In the genomic region with DNA sequence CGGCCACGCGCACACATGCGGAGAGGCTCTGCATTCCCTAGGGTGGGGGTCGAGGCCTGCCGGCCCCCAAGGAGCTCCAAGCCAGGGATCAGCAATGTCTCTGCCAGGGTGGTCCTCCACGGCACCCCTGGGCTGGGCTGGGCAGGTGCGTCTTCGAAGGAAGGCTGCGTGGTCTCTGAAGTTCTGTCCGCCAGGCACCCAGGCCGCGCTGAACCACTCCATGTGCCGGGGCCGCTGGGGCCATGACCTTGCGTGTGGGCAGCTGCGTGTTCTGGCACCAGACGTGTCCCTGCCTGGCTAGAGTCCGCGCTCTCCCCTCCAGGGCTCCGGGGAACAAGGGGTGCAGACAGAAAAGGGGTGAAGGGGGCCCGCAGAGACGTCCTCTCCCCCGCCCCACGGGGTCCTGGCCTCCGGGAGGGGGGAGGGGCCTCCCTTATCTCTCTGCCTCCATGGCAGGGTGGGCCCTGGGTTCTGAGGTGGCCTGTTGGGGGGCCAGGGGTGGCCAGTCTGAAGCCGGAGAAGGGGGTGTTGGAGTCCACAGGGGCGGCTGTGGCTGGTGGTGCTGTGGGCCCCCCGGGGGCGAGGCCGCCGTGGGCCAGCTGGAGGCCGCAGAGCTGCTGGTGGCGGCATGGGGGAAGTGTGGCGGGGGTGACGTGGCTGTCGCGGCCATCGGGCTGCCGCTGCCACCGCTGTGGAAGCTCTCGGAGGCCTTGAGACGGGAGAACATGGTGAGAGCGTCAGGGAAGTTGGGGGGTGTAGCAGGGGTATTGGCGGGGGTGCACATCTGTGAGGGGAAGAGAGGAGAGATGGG, we compare ENCODE assay signal across 32 cellular contexts. TPM values are rescaled to one million over a fixed set of nuclear protein-coding genes. Genes with fewer than 3 reads are reported as not detected.
"Had no signal": no experiment of that assay in that cellular context is flagged by ENCODE, and none has a peak within 500 bp of the region (broad histone marks: within the 10 kb centered on the region; RNA-seq: fewer than 3 reads in every experiment).

No MANE protein-coding gene starts in this region.

- H3K4me3 ChIP-seq: heart left ventricle, lower lobe of right lung, pancreas, prostate gland, smooth muscle cell, stomach, thyroid gland had no signal

- DNase-seq: activated CD4-positive, alpha-beta memory T cell treated with anti-CD3 and anti-CD28 coated beads, Interleukin-2, amount 10 ng/mL, durations not matched to agents 7 days and 5 days; activated CD4-positive, alpha-beta T cell treated with anti-CD3 and anti-CD28 coated beads, Interleukin-2, amount 10 ng/mL, durations not matched to agents 7 days and 5 days; activated CD4-positive, CD25-positive, alpha-beta regulatory T cell treated with anti-CD3 and anti-CD28 coated beads, Interleukin-2, amount 50 U/mL, for 72 hours; activated CD8-positive, alpha-beta memory T cell treated with anti-CD3 and anti-CD28 coated beads, Interleukin-2, amount 50 U/mL, for 48 hours; activated gamma-delta T cell treated with Interleukin-2 at 50 U/mL for 16 hours; activated naive CD4-positive, alpha-beta T cell treated with anti-CD3 and anti-CD28 coated beads, Interleukin-2, amount 50 U/mL, for 16 hours; activated T-cell treated with anti-CD3 and anti-CD28 coated beads, Interleukin-2, amount 50 U/mL, for 4 hours; amygdala; caudate nucleus; cortex of kidney; foreskin fibroblast; heart left ventricle; hypothalamus; immature natural killer cell; kidney; left colon; lower lobe of right lung; naive B cell; nephron progenitor cell; retina; stimulated activated CD4-positive, alpha-beta T cell treated with anti-CD3 and anti-CD28 coated beads, Interleukin-15, amount 100 ng/mL, for 24 hours; stimulated activated CD4-positive, alpha-beta T cell treated with anti-CD3 and anti-CD28 coated beads, Interleukin-2, amount 100 ng/mL, for 24 hours; stimulated activated naive B cell treated with anti-CD40 and anti-IgM and Interleukin-4, amounts not matched to agents 10 μg/mL and 1 μg/mL and 100 μg/mL, for 72 hours; stomach; T-helper 2 cell; thyroid gland had no signal

- H3K9me3 ChIP-seq: heart left ventricle, lower lobe of right lung, pancreas, prostate gland, stomach, thyroid gland had no signal

- ATAC-seq: activated T-cell treated with anti-CD3 and anti-CD28 coated beads, Interleukin-2, amount 50 U/mL, for 4 hours; activated T-helper 17 cell treated with anti-CD3 and anti-CD28 coated beads, Interleukin-2, amount 50 U/mL, for 72 hours; esophagus mucosa; heart left ventricle; left colon; lower lobe of right lung; pancreas; stimulated activated naive B cell treated with anti-CD40 and anti-IgM and Interleukin-4, amounts not matched to agents 10 μg/mL and 1 μg/mL and 100 μg/mL, for 72 hours had no signal

- H3K27me3 ChIP-seq: heart left ventricle, pancreas, stomach, thyroid gland had no signal

- H3K4me2 ChIP-seq: smooth muscle cell had no signal

- H3K27ac ChIP-seq: lower lobe of right lung, pancreas, prostate gland, stomach, thyroid gland had no signal

RNA-seq across cellular contexts. Expression of a gene that starts 53.3 kb away (rescaled TPM):
- total RNA-seq: activated T-helper 17 cell treated with anti-CD3 and anti-CD28 coated beads, Interleukin-2, amount 50 U/mL, for 72 hours; ureter had no signal
- polyA plus RNA-seq: immature natural killer cell, smooth muscle cell, stomach had no signal
